1 cellular context compared by ENCODE assay signal in genomic region chr5:6712136-6712581, GRCh38.
TF ChIP-seq lines count a peak whose summit lies in the region.

No MANE protein-coding gene starts in this region.

TF ChIP-seq in GM12878, 131 proteins besides CTCF, POLR2A, EP300 and RAD21 (continued from another document):
- TF ChIP-seq E4F1 (IDR thresholded peaks at IDR 0.05; ENCODE audit: borderline replicate concordance, partially characterized antibody) (no peak), EED (IDR thresholded peaks at IDR 0.05; ENCODE audit: low read depth) (0 out of 2 replicates have a peak, but pooled peaks have one; percentile 49), IKZF2 (IDR thresholded peaks at IDR 0.05) (peak in 1 of 2 experiments; percentile 26; a peak in 1 of 4 replicates), RELB (IDR thresholded peaks at IDR 0.05; ENCODE audit: low read depth) (0 out of 2 replicates have a peak, but pooled peaks have one; percentile 26), RFX5 (IDR thresholded peaks at IDR 0.05; ENCODE audit: low read depth, low read length) (no peak), MAX (IDR thresholded peaks at IDR 0.05; ENCODE audit: low read depth, low read length) (peak; percentile 10; the same call in 1 of the 2 replicates)
- TF ChIP-seq, protein P1, sequence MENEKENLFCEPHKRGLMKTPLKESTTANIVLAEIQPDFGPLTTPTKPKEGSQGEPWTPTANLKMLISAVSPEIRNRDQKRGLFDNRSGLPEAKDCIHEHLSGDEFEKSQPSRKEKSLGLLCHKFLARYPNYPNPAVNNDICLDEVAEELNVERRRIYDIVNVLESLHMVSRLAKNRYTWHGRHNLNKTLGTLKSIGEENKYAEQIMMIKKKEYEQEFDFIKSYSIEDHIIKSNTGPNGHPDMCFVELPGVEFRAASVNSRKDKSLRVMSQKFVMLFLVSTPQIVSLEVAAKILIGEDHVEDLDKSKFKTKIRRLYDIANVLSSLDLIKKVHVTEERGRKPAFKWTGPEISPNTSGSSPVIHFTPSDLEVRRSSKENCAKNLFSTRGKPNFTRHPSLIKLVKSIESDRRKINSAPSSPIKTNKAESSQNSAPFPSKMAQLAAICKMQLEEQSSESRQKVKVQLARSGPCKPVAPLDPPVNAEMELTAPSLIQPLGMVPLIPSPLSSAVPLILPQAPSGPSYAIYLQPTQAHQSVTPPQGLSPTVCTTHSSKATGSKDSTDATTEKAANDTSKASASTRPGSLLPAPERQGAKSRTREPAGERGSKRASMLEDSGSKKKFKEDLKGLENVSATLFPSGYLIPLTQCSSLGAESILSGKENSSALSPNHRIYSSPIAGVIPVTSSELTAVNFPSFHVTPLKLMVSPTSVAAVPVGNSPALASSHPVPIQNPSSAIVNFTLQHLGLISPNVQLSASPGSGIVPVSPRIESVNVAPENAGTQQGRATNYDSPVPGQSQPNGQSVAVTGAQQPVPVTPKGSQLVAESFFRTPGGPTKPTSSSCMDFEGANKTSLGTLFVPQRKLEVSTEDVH (IDR thresholded peaks at IDR 0.05; ENCODE audit: low read depth, partially characterized antibody): no peak
